16 cellular contexts compared by ENCODE assay signal in the genomic region with DNA sequence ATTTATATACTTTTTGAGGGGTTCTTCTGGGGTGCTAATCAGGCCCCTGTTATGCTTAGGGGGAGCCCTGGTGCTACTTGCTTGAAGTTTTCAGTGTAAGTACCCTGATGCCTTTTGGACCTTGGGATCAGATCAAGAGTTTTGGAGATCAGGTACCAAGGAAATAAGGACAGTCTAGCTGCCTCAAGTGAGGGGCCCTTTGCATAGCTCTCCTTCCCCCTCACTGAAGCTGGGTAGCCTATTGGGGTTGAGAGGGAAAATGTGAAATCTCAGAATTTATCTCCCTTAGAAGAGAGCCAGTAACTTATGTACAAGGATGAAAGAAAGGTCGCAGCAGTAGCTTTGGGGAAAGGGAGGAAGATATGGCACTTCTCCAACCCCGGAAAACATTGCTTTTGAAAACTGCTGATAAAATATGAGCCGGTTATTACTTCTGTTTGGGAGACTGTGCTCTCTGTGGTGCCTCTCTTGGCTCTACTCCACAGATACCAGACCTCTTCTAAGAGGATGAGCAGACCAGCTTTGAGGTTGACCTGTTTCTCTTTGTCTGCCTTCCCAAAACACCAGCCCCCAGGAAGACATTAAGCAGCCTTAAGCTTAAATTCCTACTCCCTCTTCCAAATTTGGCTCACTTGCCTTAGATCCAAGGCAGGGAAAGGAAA. TPM values are rescaled to one million over a fixed set of nuclear protein-coding genes. Genes with fewer than 3 reads are reported as not detected.
DNase-seq lines count a peak whose midpoint lies in the region; ATAC-seq and TF ChIP-seq lines count a peak whose summit lies in the region.
"Had no signal": no experiment of that assay in that cellular context is flagged by ENCODE, and none has a peak within 500 bp of the region (broad histone marks: within the 10 kb centered on the region; RNA-seq: fewer than 3 reads in every experiment).

No MANE protein-coding gene starts in this region.

- H3K4me3 ChIP-seq in BLaER1 (no peak overlapping the region), muscle layer of colon (ENCODE audit: low read depth in 1 of 2, low read length in 2 of 2) (no peak overlapping the region), neuronal stem cell (ENCODE audit: low read length in 2 of 2) (no peak overlapping the region), osteoblast (ENCODE audit: insufficient read depth, low read length) (no peak overlapping the region)
- H3K4me3 ChIP-seq: lower lobe of right lung had no signal

- H2AFZ ChIP-seq in neuronal stem cell (ENCODE audit: low read length) (no peak overlapping the region), osteoblast (ENCODE audit: low read length) (no peak overlapping the region)

- no peaks in the 10 kb centered on the region for H3K27me3 Mint-ChIP-seq in brain
- H3K27me3 Mint-ChIP-seq: effector memory CD8-positive, alpha-beta T cell had no signal

- H3K79me2 ChIP-seq in osteoblast (ENCODE audit: insufficient read depth, low read length) = no peaks in the 10 kb centered on the region

- no peak overlapping the region for H4K91ac ChIP-seq in neuronal stem cell (ENCODE audit: low read depth, low read length, poor library complexity)

- no peak overlapping the region for H3K4ac ChIP-seq in neuronal stem cell (ENCODE audit: low read length)

- H3K9me3 ChIP-seq in BLaER1 = no peaks in the 10 kb centered on the region
- no peaks in the 10 kb centered on the region for H3K9me3 ChIP-seq in muscle layer of colon (ENCODE audit: low read length)
- no peaks in the 10 kb centered on the region for H3K9me3 ChIP-seq in neuronal stem cell (replicated peaks in 1 of 2; ENCODE audit: control insufficient read depth in 2 of 2, insufficient read depth in 1 of 2, low read depth in 1 of 2, low read length in 2 of 2)
- H3K9me3 ChIP-seq in osteoblast (ENCODE audit: low read depth, low read length) = no peaks in the 10 kb centered on the region
- H3K9me3 ChIP-seq: lower lobe of right lung had no signal

- no peak overlapping the region for H3K4me3 Mint-ChIP-seq in brain
- H3K4me3 Mint-ChIP-seq: effector memory CD8-positive, alpha-beta T cell had no signal

- H3K36me3 ChIP-seq in BLaER1 (peaks cover 44% of the 10 kb centered on the region), muscle layer of colon (ENCODE audit: insufficient read depth, low read length) (peaks cover 20% of the 10 kb centered on the region), neuronal stem cell (replicated peaks in 1 of 2; ENCODE audit: control insufficient read depth in 2 of 2, insufficient read depth in 2 of 2, low read length in 2 of 2) (peaks cover 7 to 42% of the 10 kb centered on the region in 2 donors), osteoblast (ENCODE audit: insufficient read depth, low read length) (peaks cover 22% of the 10 kb centered on the region)

- H3K9me3 Mint-ChIP-seq in brain = no peaks in the 10 kb centered on the region
- H3K9me3 Mint-ChIP-seq: effector memory CD8-positive, alpha-beta T cell had no signal

- no peak overlapping the region for H3K14ac ChIP-seq in neuronal stem cell (ENCODE audit: low read length)

- TF ChIP-seq CTCF in brain (conservative IDR thresholded peaks at IDR 0.05) = no peak
- TF ChIP-seq CTCF in osteoblast (IDR thresholded peaks at IDR 0.05; ENCODE audit: extremely low read depth, low read depth, low read length) = no peak

- H3K4me1 Mint-ChIP-seq in brain = peaks cover 50% of the 10 kb centered on the region

- H3K36me3 Mint-ChIP-seq in brain = peaks cover 21% of the 10 kb centered on the region

- H3K27me3 ChIP-seq in BLaER1 = no peaks in the 10 kb centered on the region
- no peaks in the 10 kb centered on the region for H3K27me3 ChIP-seq in muscle layer of colon (ENCODE audit: control insufficient read depth in 1 of 2, insufficient read depth in 2 of 2, low read length in 2 of 2)
- no peaks in the 10 kb centered on the region for H3K27me3 ChIP-seq in neuronal stem cell (ENCODE audit: control insufficient read depth in 3 of 3, insufficient read depth in 3 of 3, low read depth in 1 of 3, low read length in 3 of 3)
- H3K27me3 ChIP-seq in osteoblast (ENCODE audit: insufficient read depth, low read length) = no peaks in the 10 kb centered on the region

- H3K27ac ChIP-seq in BLaER1 (no peak overlapping the region), muscle layer of colon (ENCODE audit: low read depth, low read length) (peak overlapping the region; percentile 49), neuronal stem cell (replicated peaks; ENCODE audit: low read length) (no peak overlapping the region), osteoblast (ENCODE audit: low read depth, low read length) (no peak overlapping the region)
- H3K27ac ChIP-seq: C4-2B, lower lobe of right lung had no signal

- H4K8ac ChIP-seq in neuronal stem cell (ENCODE audit: low read depth, low read length) = no peak overlapping the region

- H3K79me1 ChIP-seq in neuronal stem cell (ENCODE audit: low read depth, low read length) = no peaks in the 10 kb centered on the region

- H3K4me2 ChIP-seq in BLaER1 = peak overlapping the region; percentile 2; the same call in 1 of the 2 replicates
- H3K4me2 ChIP-seq in neuronal stem cell (ENCODE audit: insufficient read depth, low read length, poor library complexity, severe bottlenecking) = no peak overlapping the region
- H3K4me2 ChIP-seq in osteoblast (ENCODE audit: insufficient read depth, low read length) = no peak overlapping the region

- peaks cover 84% of the 10 kb centered on the region for H3K4me1 ChIP-seq in BLaER1
- peaks cover 42% of the 10 kb centered on the region for H3K4me1 ChIP-seq in muscle layer of colon (ENCODE audit: insufficient read depth, low read length)
- H3K4me1 ChIP-seq in neuronal stem cell (ENCODE audit: control insufficient read depth in 2 of 2, insufficient read depth in 1 of 2, low read depth in 1 of 2, low read length in 2 of 2) = peaks cover 10 to 21% of the 10 kb centered on the region in 2 donors
- H3K4me1 ChIP-seq in osteoblast (ENCODE audit: insufficient read depth, low read length) = peaks cover 11% of the 10 kb centered on the region

- H4K20me1 ChIP-seq in BLaER1 (no peaks in the 10 kb centered on the region), osteoblast (ENCODE audit: insufficient read depth, low read length) (no peaks in the 10 kb centered on the region)

- no peak overlapping the region for H2BK12ac ChIP-seq in neuronal stem cell (ENCODE audit: low read length)

- DNase-seq in NCI-H82 (lab: John Stamatoyannopoulos, UW) (peak; percentile 80), neuronal stem cell (ENCODE audit: low spot score) (no peak), osteoblast (ENCODE audit: insufficient read length, low spot score, missing footprints) (no peak)
- DNase-seq: effector memory CD8-positive, alpha-beta T cell; GF-D8; Kasumi-1; lower lobe of right lung; NCI-H2029 treated with DMSO at 0.1 percent for 48 hours; stimulated activated naive CD8-positive, alpha-beta T cell treated with anti-CD3 and anti-CD28 coated beads, Interleukin-15, Interleukin-2, amounts not matched to agents 100 U/mL and 50 U/mL, for 24 hours; T-helper 2 cell had no signal

- H2BK120ac ChIP-seq in neuronal stem cell (ENCODE audit: low read depth, low read length) = no peak overlapping the region

- ATAC-seq in GM18861 (IDR thresholded peaks at IDR 0.05; ENCODE audit: unreplicated experiment) (no peak), GM18502 (IDR thresholded peaks at IDR 0.05; ENCODE audit: poor library complexity, unreplicated experiment) (no peak)
- ATAC-seq: effector memory CD8-positive, alpha-beta T cell; stimulated activated naive CD8-positive, alpha-beta T cell treated with anti-CD3 and anti-CD28 coated beads, Interleukin-15, Interleukin-2, amounts not matched to agents 100 U/mL and 50 U/mL, for 24 hours had no signal

- no peak overlapping the region for H3K9ac ChIP-seq in BLaER1
- H3K9ac ChIP-seq in muscle layer of colon (ENCODE audit: low read length) = no peak overlapping the region
- H3K9ac ChIP-seq in neuronal stem cell (ENCODE audit: low read depth, low read length, poor library complexity) = no peak overlapping the region

- no peak overlapping the region for H2BK15ac ChIP-seq in neuronal stem cell (ENCODE audit: low read length)

- H3K23ac ChIP-seq in neuronal stem cell (ENCODE audit: low read depth, low read length, poor library complexity) = no peak overlapping the region

- H3K27ac Mint-ChIP-seq in brain = peak overlapping the region in 3 of 5 experiments; percentile 1 to 83 (median 83)

- H2AK5ac ChIP-seq in neuronal stem cell (ENCODE audit: low read depth, low read length) = no peak overlapping the region

- H3K18ac ChIP-seq in neuronal stem cell (ENCODE audit: low read length) = no peak overlapping the region

- H2BK5ac ChIP-seq in neuronal stem cell (ENCODE audit: low read length) = no peak overlapping the region

- WGBS in neuronal stem cell (ENCODE audit: extremely low coverage in 2 of 2, insufficient read length in 2 of 2, insufficient replicate concordance in 1 of 2), 2 donors = no CpG with 5 or more reads among the region's 3 CpGs

RNA-seq across cellular contexts. Expression of a gene that starts 8.8 kb away (rescaled TPM):
- not detected for polyA plus RNA-seq in brain (ENCODE audit: insufficient read depth, low read depth, low replicate concordance)
- polyA plus RNA-seq in neuronal stem cell (2013, experiment 1 of 2) = 0.46 TPM
- polyA plus RNA-seq in neuronal stem cell (2013, experiment 2 of 2) = 0.42 TPM
- not detected in 2 replicates for total RNA-seq in osteoblast

RNA-seq across cellular contexts. Expression of a gene that starts 26.6 kb away (rescaled TPM):
- polyA plus RNA-seq in brain (ENCODE audit: insufficient read depth, low read depth, low replicate concordance) = 109 TPM
- polyA plus RNA-seq in neuronal stem cell (2013, experiment 1 of 2) = 119 TPM
- polyA plus RNA-seq in neuronal stem cell (2013, experiment 2 of 2) = 121 TPM
- total RNA-seq in osteoblast = 55.0 and 64.2 TPM in 2 replicates

RNA-seq across cellular contexts. Expression of a gene that starts 34.9 kb away (rescaled TPM):
- polyA plus RNA-seq in brain (ENCODE audit: insufficient read depth, low read depth, low replicate concordance) = 18.9 TPM
- 27.3 TPM for polyA plus RNA-seq in neuronal stem cell (2013, experiment 1 of 2)
- 27.4 TPM for polyA plus RNA-seq in neuronal stem cell (2013, experiment 2 of 2)
- 50.3 and 56.0 TPM in 2 replicates for total RNA-seq in osteoblast

RNA-seq across cellular contexts. Expression of a gene that starts 37.0 kb away (rescaled TPM):
- 1,093 TPM for polyA plus RNA-seq in brain (ENCODE audit: insufficient read depth, low read depth, low replicate concordance)
- 903 TPM for polyA plus RNA-seq in neuronal stem cell (2013, experiment 1 of 2)
- 910 TPM for polyA plus RNA-seq in neuronal stem cell (2013, experiment 2 of 2)
- 247 and 293 TPM in 2 replicates for total RNA-seq in osteoblast
